Comparison of ENCODE assay signal across 8 cellular contexts in genomic region chr18:44325903-44326650, GRCh38.
A peak's percentile ranks its signal among the peaks of the same experiment; 100 is the strongest.
DNase-seq lines count a peak whose midpoint lies in the region; ATAC-seq and TF ChIP-seq lines count a peak whose summit lies in the region.

No MANE protein-coding gene starts in this region.

- H3K79me2 ChIP-seq in OCI-LY3 (ENCODE audit: low read length) = no peaks in the 10 kb centered on the region

- H3K36me3 Mint-ChIP-seq in natural killer cell = no peaks in the 10 kb centered on the region
- H3K36me3 Mint-ChIP-seq in effector memory CD8-positive, alpha-beta T cell (ENCODE audit: insufficient read depth) = peaks cover 3% of the 10 kb centered on the region

- H3K27ac Mint-ChIP-seq in natural killer cell = no peak overlapping the region
- no peak overlapping the region for H3K27ac Mint-ChIP-seq in effector memory CD8-positive, alpha-beta T cell

- no peak overlapping the region for H2AFZ ChIP-seq in OCI-LY3 (ENCODE audit: low read depth, low read length)

- H3K27me3 ChIP-seq in OCI-LY3 (ENCODE audit: low read depth, low read length) = no peaks in the 10 kb centered on the region

- ATAC-seq in HG03175 (IDR thresholded peaks at IDR 0.05; ENCODE audit: unreplicated experiment) (peak; percentile 55), natural killer cell (no peak), GM21423 (IDR thresholded peaks at IDR 0.05; ENCODE audit: unreplicated experiment) (no peak)
- no peak for ATAC-seq in effector memory CD8-positive, alpha-beta T cell (replicated peaks)

- peaks cover 0 to 2% of the 10 kb centered on the region in 2 donors for H3K9me3 Mint-ChIP-seq in natural killer cell
- peaks cover 2 to 5% of the 10 kb centered on the region in 2 donors for H3K9me3 Mint-ChIP-seq in effector memory CD8-positive, alpha-beta T cell

- no peak overlapping the region for H3K4me3 Mint-ChIP-seq in natural killer cell
- H3K4me3 Mint-ChIP-seq in effector memory CD8-positive, alpha-beta T cell = no peak overlapping the region

- H3K4me1 Mint-ChIP-seq in natural killer cell = peaks cover 0 to 6% of the 10 kb centered on the region in 2 donors
- no peaks in the 10 kb centered on the region for H3K4me1 Mint-ChIP-seq in effector memory CD8-positive, alpha-beta T cell (ENCODE audit: low read depth in 2 of 2)

- intact Hi-C loops in natural killer cell (cut with micrococcal nuclease) = no loop called here

- H3K27me3 Mint-ChIP-seq in natural killer cell (ENCODE audit: low read depth in 2 of 2) = no peaks in the 10 kb centered on the region
- H3K27me3 Mint-ChIP-seq in effector memory CD8-positive, alpha-beta T cell = peaks cover 0 to 7% of the 10 kb centered on the region in 2 donors

- H3K4me1 ChIP-seq in OCI-LY3 (ENCODE audit: low read length) = peaks cover 4% of the 10 kb centered on the region; the same call in 1 of the 2 replicates

- no peak overlapping the region for H3K4me2 ChIP-seq in OCI-LY3 (ENCODE audit: low read length)

- DNase-seq in DMS53 (lab: John Stamatoyannopoulos, UW) (peak; percentile 92), epithelial cell of esophagus (ENCODE audit: low read depth) (peak; percentile 78), natural killer cell (no peak), SW 1271 (lab: John Stamatoyannopoulos, UW) (no peak)
- no peak for DNase-seq in effector memory CD8-positive, alpha-beta T cell

- no peak overlapping the region for H3K4me3 ChIP-seq in OCI-LY3 (ENCODE audit: low read length)
- no peak overlapping the region for H3K4me3 ChIP-seq in epithelial cell of esophagus (ENCODE audit: low read length)

- H3K9ac ChIP-seq in OCI-LY3 (ENCODE audit: low read length) = no peak overlapping the region

- no peak overlapping the region for H3K27ac ChIP-seq in OCI-LY3 (ENCODE audit: low read length)

- peak; percentile 99 for TF ChIP-seq CTCF in OCI-LY3 (IDR thresholded peaks at IDR 0.05; ENCODE audit: low read depth, low read length)
- peak; percentile 78 for TF ChIP-seq CTCF in epithelial cell of esophagus (IDR thresholded peaks at IDR 0.05; ENCODE audit: insufficient read depth, low read depth, low read length, missing control alignments)
- peak; percentile 34 for TF ChIP-seq CTCF in natural killer cell (IDR thresholded peaks at IDR 0.05)

- no peaks in the 10 kb centered on the region for H3K9me3 ChIP-seq in OCI-LY3 (ENCODE audit: insufficient read depth, low read length)

- no peaks in the 10 kb centered on the region for H3K36me3 ChIP-seq in OCI-LY3 (replicated peaks; ENCODE audit: low read depth, low read length)

- H4K20me1 ChIP-seq in OCI-LY3 (ENCODE audit: insufficient read depth, low read length) = no peaks in the 10 kb centered on the region

Comparison
In these comparisons a context has a peak if more than half of its experiments do, and no peak if none do; other contexts are left out.
1. DNase-seq: peak in DMS53 (single experiment) and epithelial cell of esophagus (single experiment); none in natural killer cell (single experiment), SW 1271 (0 of 2) and effector memory CD8-positive, alpha-beta T cell (0 of 3).
2. CTCF ChIP-seq: peak in every context shown above with its lines; median percentile 99 in OCI-LY3; 78 in epithelial cell of esophagus; 34 in natural killer cell.